Comparison of ENCODE assay signal across 14 cellular contexts in genomic region chr3:121228971-121229370, GRCh38.
"Had no signal": no experiment of that assay in that cellular context is flagged by ENCODE, and none has a peak within 500 bp of the region (broad histone marks: within the 10 kb centered on the region; RNA-seq: fewer than 3 reads in every experiment).

No MANE protein-coding gene starts in this region.

- H3K4me1 ChIP-seq: heart left ventricle, spleen, tibial artery, upper lobe of left lung, uterus had no signal

- H3K9me3 ChIP-seq: heart left ventricle, neutrophil, spleen, tibial artery, upper lobe of left lung, uterus had no signal

- H3K4me3 ChIP-seq: heart left ventricle, spleen, tibial artery, upper lobe of left lung, uterus had no signal

- DNase-seq: effector memory CD4-positive, alpha-beta T cell; heart left ventricle; hypothalamus; kidney glomerular epithelial cell; mesendoderm; naive thymus-derived CD8-positive, alpha-beta T cell; spleen; stimulated activated CD4-positive, alpha-beta T cell treated with anti-CD3 and anti-CD28 coated beads, Interleukin-15, amount 100 ng/mL, for 24 hours; stimulated activated CD4-positive, alpha-beta T cell treated with anti-CD3 and anti-CD28 coated beads, Interleukin-1b, Interleukin-23, amount 100 ng/mL, for 48 hours; stimulated activated CD4-positive, alpha-beta T cell treated with anti-CD3 and anti-CD28 coated beads, Interleukin-4, amount 100 ng/mL, for 24 hours; tibial artery; upper lobe of left lung; uterus had no signal

- H3K27me3 ChIP-seq: heart left ventricle, neutrophil, spleen, tibial artery, upper lobe of left lung, uterus had no signal

- H3K36me3 ChIP-seq: heart left ventricle, neutrophil, spleen, tibial artery, upper lobe of left lung, uterus had no signal

- H3K27ac ChIP-seq: heart left ventricle, neutrophil, spleen, tibial artery, upper lobe of left lung, uterus had no signal
